8 cellular contexts compared by ENCODE assay signal in genomic region chr14:35406811-35407630, GRCh38. TPM values are rescaled to one million over a fixed set of nuclear protein-coding genes. Genes with fewer than 3 reads are reported as not detected.
DNase-seq lines count a peak whose midpoint lies in the region; ATAC-seq and TF ChIP-seq lines count a peak whose summit lies in the region.

No MANE protein-coding gene starts in this region.

- in situ Hi-C loops in Panc1 (cut with HindIII; ENCODE audit: low pct_unique_long_range_greater_than_20kb, low sequenced_read_pairs): no loop called here

- peak; percentile 76 for TF ChIP-seq CTCF in Panc1 (IDR thresholded peaks at IDR 0.05)
- TF ChIP-seq CTCF in dorsolateral prefrontal cortex (IDR thresholded peaks at IDR 0.05 in 54 of 56, conservative IDR thresholded peaks at IDR 0.05 in 2 of 56; ENCODE audit: low read depth in 1 of 56, partially characterized antibody in 56 of 56): peak; percentile 75 to 96 (median 88)

- peaks cover 30 to 49% (median 43%) of the 10 kb centered on the region in 3 donors for H3K4me1 Mint-ChIP-seq in naive B cell

- H3K36me3 ChIP-seq in Panc1 (ENCODE audit: control insufficient read depth, insufficient read depth, low read length): peaks cover 4% of the 10 kb centered on the region; the same call in 1 of the 2 replicates

- no peaks in the 10 kb centered on the region for H3K27me3 Mint-ChIP-seq in naive B cell

- DNase-seq in NCI-H1436 (lab: John Stamatoyannopoulos, UW) (peak; percentile 47), NCI-H1436 treated with DMSO at 0.1 percent for 48 hours (lab: John Stamatoyannopoulos, UW) (no peak), Kasumi-1 (lab: John Stamatoyannopoulos, UW) (peak; percentile 84 to 87), Panc1 (ENCODE audit: low read depth, low spot score) (no peak), dorsolateral prefrontal cortex (no peak), naive B cell (peak; percentile 44), left lobe of liver (ENCODE audit: low spot score) (no peak)

- POLR2A ChIA-PET in Panc1 (lab: Charles Lee): no interaction called here

- intact Hi-C loops in Panc1 (cut with micrococcal nuclease; ENCODE audit: unreplicated experiment): loop anchor here (5.0 to 10.0 kb wide), 3 partner anchors 70 to 192 kb away; partner anchors contain the start of gene PSMA6
- intact Hi-C loops in dorsolateral prefrontal cortex (cut with DNase I): loop anchor here (5.0 to 10.0 kb wide), 4 partner anchors 195 to 425 kb away; partner anchors contain the start of genes PPP2R3C (in 1 of the 2), PRORP (in 1 of the 2) and SRP54 (in 1 of the 2)

- H3K9me3 ChIP-seq in Panc1 (ENCODE audit: control insufficient read depth, insufficient read depth, low read depth, low read length): no peaks in the 10 kb centered on the region

- H3K27ac ChIP-seq in Panc1 (ENCODE audit: low read length) (peak overlapping the region; percentile 97), dorsolateral prefrontal cortex (peak overlapping the region in 48 of 59 donors; percentile 3 to 100 (median 99))

- H3K27ac Mint-ChIP-seq in naive B cell: peak overlapping the region in 3 of 6 donors; percentile 7 to 98 (median 91)

- no peak overlapping the region for H3K4me3 ChIP-seq in Panc1 (ENCODE audit: low read depth in 2 of 2, low read length in 2 of 2)
- peak overlapping the region in 4 of 59 donors; percentile 1 to 87 (median 6) for H3K4me3 ChIP-seq in dorsolateral prefrontal cortex

- peaks cover 7 to 16% of the 10 kb centered on the region in 2 donors for H3K36me3 Mint-ChIP-seq in naive B cell

- H3K27me3 ChIP-seq in Panc1 (ENCODE audit: control insufficient read depth, insufficient read depth, low read length): no peaks in the 10 kb centered on the region
- no peaks in the 10 kb centered on the region for H3K27me3 ChIP-seq in dorsolateral prefrontal cortex

- H3K9me3 Mint-ChIP-seq in naive B cell: no peaks in the 10 kb centered on the region

- BruUV-seq in Panc1 (replicated peaks; lab: Mats Ljungman, UMichigan): TSS peak; percentile 71

- H3K4me3 Mint-ChIP-seq in naive B cell: peak overlapping the region in 3 of 8 donors; percentile 92 to 94 (median 94)

- CTCF ChIA-PET in Panc1 (lab: Charles Lee): no interaction called here

- no peak for ATAC-seq in Panc1
- ATAC-seq in naive B cell (ENCODE audit: low read depth in 2 of 2): no peak
- ATAC-seq in GM21515 (IDR thresholded peaks at IDR 0.05; ENCODE audit: unreplicated experiment): no peak
- no peak for ATAC-seq in left lobe of liver

- H3K4me1 ChIP-seq in Panc1 (ENCODE audit: control insufficient read depth, insufficient read depth, low read length): peaks cover 25% of the 10 kb centered on the region

RNA-seq across cellular contexts. Expression of gene NFKBIA, which starts 2.5 kb away (rescaled TPM):
- total RNA-seq in Panc1 (2021; ENCODE audit: unreplicated experiment): 99.4 TPM
- 121 TPM for polyA plus RNA-seq in Panc1 (2012; ENCODE audit: insufficient read length)
- 100 to 1,000 TPM in 34 of 120 experiments, 10 to 100 TPM in 86; 38.8 to 167 (median 81.3) TPM for total RNA-seq in dorsolateral prefrontal cortex
- 1,000 to 10,000 TPM in 2 of 6 donors, 100 to 1,000 TPM in 4; 570 to 1,223 (median 765) TPM for polyA plus RNA-seq in naive B cell (ENCODE audit: low read depth in 6 of 6)
- total RNA-seq in left lobe of liver: 116 TPM

Comparison
In these comparisons a context has a peak if more than half of its experiments do, and no peak if none do; other contexts are left out.
1. DNase-seq: peak in NCI-H1436 (single experiment), Kasumi-1 (2 of 2) and naive B cell (single experiment); none in NCI-H1436 treated with DMSO at 0.1 percent for 48 hours (single experiment), Panc1 (single experiment), dorsolateral prefrontal cortex (0 of 10) and left lobe of liver (single experiment).